ENCODE assay signal across 27 cellular contexts in genomic region chr6:150081702-150082101, GRCh38. TPM values are rescaled to one million over a fixed set of nuclear protein-coding genes. Genes with fewer than 3 reads are reported as not detected.
"Had no signal": no experiment of that assay in that cellular context is flagged by ENCODE, and none has a peak within 500 bp of the region (broad histone marks: within the 10 kb centered on the region; RNA-seq: fewer than 3 reads in every experiment).

No MANE protein-coding gene starts in this region.

- DNase-seq: activated CD4-positive, alpha-beta T cell treated with anti-CD3 and anti-CD28 coated beads for 4 hours; activated CD4-positive, alpha-beta T cell treated with anti-CD3 and anti-CD28 coated beads, Interleukin-2, amount 50 U/mL, for 48 hours; activated CD4-positive, CD25-positive, alpha-beta regulatory T cell; activated gamma-delta T cell; activated naive CD4-positive, alpha-beta T cell treated with anti-CD3 and anti-CD28 coated beads, Interleukin-2, amount 50 U/mL, for 16 hours; activated naive CD8-positive, alpha-beta T cell treated with anti-CD3 and anti-CD28 coated beads, Interleukin-2, amount 50 U/mL, for 24 hours; effector CD4-positive, alpha-beta T cell; foreskin melanocyte; hippocampal formation; left ventricle myocardium inferior; pancreas; stimulated activated CD4-positive, alpha-beta T cell treated with anti-CD3 and anti-CD28 coated beads, Interleukin-12 subunit alpha, Interleukin-12 subunit beta, amount 100 ng/mL, for 4 hours; stimulated activated CD4-positive, alpha-beta T cell treated with anti-CD3 and anti-CD28 coated beads, Interleukin-4, amount 100 ng/mL, for 4 hours; stimulated activated naive CD8-positive, alpha-beta T cell treated with anti-CD3 and anti-CD28 coated beads, Interleukin-15, Interleukin-2, amounts not matched to agents 100 U/mL and 50 U/mL, for 24 hours; T1000; upper lobe of right lung had no signal

- H3K4me3 ChIP-seq: cardiac muscle cell, left ventricle myocardium inferior, pancreas, upper lobe of right lung had no signal

- H3K4me1 Mint-ChIP-seq: nephron had no signal

- H3K9me3 ChIP-seq: left ventricle myocardium inferior, pancreas, upper lobe of right lung had no signal

- H3K4me3 Mint-ChIP-seq: activated naive CD8-positive, alpha-beta T cell treated with anti-CD3 and anti-CD28 coated beads, Interleukin-2, amount 50 U/mL, for 24 hours; activated T-helper 1 cell treated with anti-CD3 and anti-CD28 coated beads, Interleukin-12 subunit alpha, Interleukin-12 subunit beta, Interleukin-2, Interleukin-4 antibody, amounts not matched to agents 30 ng/mL and 10 ng/mL and 1 ng/mL, durations not matched to agents 14 hours and 24 hours and 36 hours; dendritic cell treated with granulocyte-macrophage colony-stimulating factor and Interleukin-4, amounts not matched to agents 40 ng/mL and 50 ng/mL, for 4 days; nephron had no signal

- H3K4me1 ChIP-seq: left ventricle myocardium inferior, pancreas, upper lobe of right lung had no signal

- H3K36me3 ChIP-seq: cardiac muscle cell, left ventricle myocardium inferior, pancreas, upper lobe of right lung had no signal

- H3K27me3 ChIP-seq: cardiac muscle cell, pancreas, upper lobe of right lung had no signal

- H3K27ac Mint-ChIP-seq: activated naive CD8-positive, alpha-beta T cell treated with anti-CD3 and anti-CD28 coated beads, Interleukin-2, amount 50 U/mL, for 24 hours; activated T-helper 1 cell treated with anti-CD3 and anti-CD28 coated beads, Interleukin-12 subunit alpha, Interleukin-12 subunit beta, Interleukin-2, Interleukin-4 antibody, amounts not matched to agents 30 ng/mL and 10 ng/mL and 1 ng/mL, durations not matched to agents 14 hours and 24 hours and 36 hours; dendritic cell treated with granulocyte-macrophage colony-stimulating factor and Interleukin-4, amounts not matched to agents 40 ng/mL and 50 ng/mL, for 4 days; nephron had no signal

- H3K27ac ChIP-seq: cardiac muscle cell, left ventricle myocardium inferior, pancreas, upper lobe of right lung had no signal

- H3K9me3 Mint-ChIP-seq: activated naive CD8-positive, alpha-beta T cell treated with anti-CD3 and anti-CD28 coated beads, Interleukin-2, amount 50 U/mL, for 24 hours; activated T-helper 1 cell treated with anti-CD3 and anti-CD28 coated beads, Interleukin-12 subunit alpha, Interleukin-12 subunit beta, Interleukin-2, Interleukin-4 antibody, amounts not matched to agents 30 ng/mL and 10 ng/mL and 1 ng/mL, durations not matched to agents 14 hours and 24 hours and 36 hours; dendritic cell treated with granulocyte-macrophage colony-stimulating factor and Interleukin-4, amounts not matched to agents 40 ng/mL and 50 ng/mL, for 4 days; nephron had no signal

RNA-seq across cellular contexts. Expression of gene ULBP3, which starts 12.8 kb away (rescaled TPM):
- total RNA-seq: activated T-helper 1 cell treated with anti-CD3 and anti-CD28 coated beads, Interleukin-12 subunit alpha, Interleukin-12 subunit beta, Interleukin-2, Interleukin-4 antibody, amounts not matched to agents 30 ng/mL and 10 ng/mL and 1 ng/mL, durations not matched to agents 14 hours and 24 hours and 36 hours had no signal

RNA-seq across cellular contexts. Expression of gene RAET1L, which starts 56.4 kb away (rescaled TPM):
- total RNA-seq: activated T-helper 1 cell treated with anti-CD3 and anti-CD28 coated beads, Interleukin-12 subunit alpha, Interleukin-12 subunit beta, Interleukin-2, Interleukin-4 antibody, amounts not matched to agents 30 ng/mL and 10 ng/mL and 1 ng/mL, durations not matched to agents 14 hours and 24 hours and 36 hours; cardiac muscle cell; endothelial cell of umbilical vein; left ventricle myocardium inferior; lung microvascular endothelial cell; myocyte; pulmonary artery endothelial cell; right cardiac atrium; subcutaneous adipose tissue; T-helper 1 cell treated with Interleukin-12 subunit alpha and Interleukin-12 subunit beta and Interleukin-4 antibody, amounts not matched to agents 30 ng/mL and 1 ng/mL, for 36 hours; upper lobe of right lung had no signal
- polyA plus RNA-seq: cardiac muscle cell, endothelial cell of umbilical vein, pancreas, right cardiac atrium had no signal
